In genomic region chr16:25013049-25013448, GRCh38 we compare ENCODE assay signal across 9 cellular contexts. TPM values are rescaled to one million over a fixed set of nuclear protein-coding genes. Genes with fewer than 3 reads are reported as not detected.
DNase-seq lines count a peak whose midpoint lies in the region; ATAC-seq, FAIRE-seq and TF ChIP-seq lines count a peak whose summit lies in the region.
"Had no signal": no experiment of that assay in that cellular context is flagged by ENCODE, and none has a peak within 500 bp of the region (broad histone marks: within the 10 kb centered on the region; RNA-seq: fewer than 3 reads in every experiment).

No MANE protein-coding gene starts in this region.

- H3K9ac ChIP-seq in GM12878 (ENCODE audit: control insufficient read depth, insufficient read depth, low read length) = peak overlapping the region; percentile 92

- H3K4me2 ChIP-seq in GM23338 = peak overlapping the region; percentile 82; the same call in 1 of the 2 replicates
- peak overlapping the region; percentile 78 for H3K4me2 ChIP-seq in GM12878 (ENCODE audit: control insufficient read depth, insufficient read depth)

- DNase-seq in AG04449 (ENCODE audit: low read depth, low spot score) (no peak), GM23338 (ENCODE audit: low spot score) (no peak), GM12878 (ENCODE audit: low read depth, low spot score) (no peak), caudate nucleus (lab: John Stamatoyannopoulos, UW) (no peak), left lung (no peak)
- no peak for DNase-seq in natural killer cell treated with Interleukin-12 subunit alpha and Interleukin-12 subunit beta and Interleukin-15 and Interleukin-18, amount 100 ng/mL, for 72 hours (ENCODE audit: low spot score)

- peaks cover 7% of the 10 kb centered on the region for H3K27me3 Mint-ChIP-seq in GM23338 (ENCODE audit: insufficient read depth, low read depth, poor library complexity)
- H3K27me3 Mint-ChIP-seq in natural killer cell treated with Interleukin-12 subunit alpha and Interleukin-12 subunit beta and Interleukin-15 and Interleukin-18, amount 100 ng/mL, for 72 hours = no peaks in the 10 kb centered on the region

- POLR2A ChIA-PET in AG04449 (lab: Yijun Ruan, JAX) = interaction anchor here (1.0 kb wide), 1 partner anchor 35 kb away, joined by 3 read pairs; no protein-coding TSS in a partner anchor
- POLR2A ChIA-PET in GM12878 (lab: Charles Lee) = interaction anchor here (0.7 to 1.5 kb wide), 4 partner anchors 22 to 36 kb away, joined by 4 to 8 read pairs (median 6); no protein-coding TSS in a partner anchor

- TF ChIP-seq RAD21 in GM12878 (IDR thresholded peaks at IDR 0.05; ENCODE audit: insufficient read depth, low read depth, low read length) = no peak

- in situ Hi-C loops in GM12878 (cut with MboI) = no loop called here

- H3K36me3 ChIP-seq in GM23338 (ENCODE audit: insufficient read depth) (no peaks in the 10 kb centered on the region), GM12878 (ENCODE audit: control insufficient read depth in 2 of 2, insufficient read depth in 2 of 2, low read length in 1 of 2) (peaks cover 1 to 24% of the 10 kb centered on the region in 2 experiments), left lung (no peaks in the 10 kb centered on the region)

- no peak for ATAC-seq in GM23338
- no peak for ATAC-seq in GM12878
- ATAC-seq in natural killer cell treated with Interleukin-12 subunit alpha and Interleukin-12 subunit beta and Interleukin-15 and Interleukin-18, amount 100 ng/mL, for 72 hours = no peak
- no peak for ATAC-seq in esophagus mucosa
- no peak for ATAC-seq in HG03095 (IDR thresholded peaks at IDR 0.05; ENCODE audit: unreplicated experiment)
- ATAC-seq in left lung = no peak

- peak overlapping the region; percentile 4; the same call in 1 of the 2 replicates for H3K27ac Mint-ChIP-seq in GM23338
- peak overlapping the region; percentile 79 to 94 for H3K27ac Mint-ChIP-seq in natural killer cell treated with Interleukin-12 subunit alpha and Interleukin-12 subunit beta and Interleukin-15 and Interleukin-18, amount 100 ng/mL, for 72 hours

- H3K36me3 Mint-ChIP-seq in GM23338 (ENCODE audit: low read depth) = peaks cover 11% of the 10 kb centered on the region; the same call in 2 of the 3 replicates
- no peaks in the 10 kb centered on the region for H3K36me3 Mint-ChIP-seq in natural killer cell treated with Interleukin-12 subunit alpha and Interleukin-12 subunit beta and Interleukin-15 and Interleukin-18, amount 100 ng/mL, for 72 hours

- BruUV-seq in GM12878 (replicated peaks; lab: Mats Ljungman, UMichigan) = no TSS peak

- RAD21 ChIA-PET in GM12878 (lab: Charles Lee; ENCODE audit: unreplicated experiment) = interaction anchor here (0.9 to 1.5 kb wide), 3 partner anchors 28 to 37 kb away, joined by 3 to 4 read pairs (median 3); no protein-coding TSS in a partner anchor

- H3K27me3 ChIP-seq in GM23338 (ENCODE audit: insufficient read depth) (no peaks in the 10 kb centered on the region), GM12878 (replicated peaks in 1 of 2; ENCODE audit: control insufficient read depth in 2 of 2, insufficient read depth in 2 of 2, low read length in 1 of 2) (no peaks in the 10 kb centered on the region), left lung (no peaks in the 10 kb centered on the region)
- H3K27me3 ChIP-seq: foreskin keratinocyte had no signal

- SMC1A ChIA-PET in GM12878 (lab: Charles Lee; ENCODE audit: uncharacterized antibody, unreplicated experiment) = interaction anchor here (2.4 to 12.2 kb wide), 2 partner anchors 25 to 27 kb away, joined by 7 to 161 read pairs; no protein-coding TSS in a partner anchor

- H3K27ac ChIP-seq in GM23338 (ENCODE audit: low read depth) (no peak overlapping the region), GM12878 (ENCODE audit: control insufficient read depth, insufficient read depth) (peak overlapping the region; percentile 94), caudate nucleus (ENCODE audit: low read depth, low read length) (no peak overlapping the region), left lung (peak overlapping the region in 1 of 2 donors; percentile 90)

- peaks cover 7% of the 10 kb centered on the region; the same call in 1 of the 2 replicates for H3K4me1 ChIP-seq in GM23338 (ENCODE audit: insufficient read depth)
- H3K4me1 ChIP-seq in GM12878 (ENCODE audit: control insufficient read depth, insufficient read depth, low read length) = peaks cover 45% of the 10 kb centered on the region
- H3K4me1 ChIP-seq in left lung = peaks cover 33 to 65% of the 10 kb centered on the region in 2 donors
- H3K4me1 ChIP-seq: foreskin keratinocyte had no signal

- no peak for TF ChIP-seq CTCF in AG04449 (IDR thresholded peaks at IDR 0.05; ENCODE audit: insufficient read depth, low read length, missing control alignments)
- no peak for TF ChIP-seq CTCF in GM23338 (conservative IDR thresholded peaks at IDR 0.05; ENCODE audit: low read depth in 2 of 2)
- TF ChIP-seq CTCF in GM12878 (IDR thresholded peaks at IDR 0.05 in 2 of 3, conservative IDR thresholded peaks at IDR 0.05 in 1 of 3; ENCODE audit: control insufficient read depth in 2 of 3, extremely low read depth in 1 of 3, insufficient read depth in 1 of 3, low read depth in 3 of 3, low read length in 3 of 3) = no peak
- no peak for TF ChIP-seq CTCF in left lung (IDR thresholded peaks at IDR 0.05)

- WGBS in GM12878 (ENCODE audit: insufficient coverage, insufficient replicate concordance, low lambda C conversion rate, missing lambda C conversion rate) = 81% methylated on average over 4 of the region's 4 CpGs

- no peaks in the 10 kb centered on the region; the same call in 2 of the 3 replicates for H3K9me3 Mint-ChIP-seq in GM23338
- H3K9me3 Mint-ChIP-seq in natural killer cell treated with Interleukin-12 subunit alpha and Interleukin-12 subunit beta and Interleukin-15 and Interleukin-18, amount 100 ng/mL, for 72 hours = no peaks in the 10 kb centered on the region

- H2AFZ ChIP-seq in GM23338 (no peak overlapping the region), GM12878 (ENCODE audit: control insufficient read depth, low read depth, low read length) (no peak overlapping the region)

- H3K9me3 ChIP-seq in GM12878 (replicated peaks; ENCODE audit: control insufficient read depth, insufficient read depth, low read length) (no peaks in the 10 kb centered on the region), left lung (no peaks in the 10 kb centered on the region)

- H3K4me3 ChIP-seq in AG04449 (ENCODE audit: low read depth, low read length) (peak overlapping the region; percentile 93), GM23338 (no peak overlapping the region), GM12878 (peak overlapping the region; percentile 98), left lung (peak overlapping the region in 1 of 2 donors; percentile 86)

- H4K20me1 ChIP-seq in GM23338 (replicated peaks; ENCODE audit: insufficient read depth) = peaks cover 25% of the 10 kb centered on the region
- peaks cover 4% of the 10 kb centered on the region for H4K20me1 ChIP-seq in GM12878 (ENCODE audit: control insufficient read depth, insufficient read depth)

- TF ChIP-seq POLR2A in GM12878 (IDR thresholded peaks at IDR 0.05; ENCODE audit: low read depth, low read length) = no peak

- CTCF ChIA-PET in AG04449 (lab: Yijun Ruan, JAX) (interaction anchor here (0.6 kb wide), 1 partner anchor 19 kb away, joined by 3 read pairs; no protein-coding TSS in a partner anchor), GM12878 (lab: Yijun Ruan, JAX) (interaction anchor here (1.1 kb wide), 1 partner anchor 38 kb away, joined by 3 read pairs; no protein-coding TSS in a partner anchor)

- H3K4me3 Mint-ChIP-seq in GM23338 = peak overlapping the region; percentile 42
- peak overlapping the region; percentile 63 for H3K4me3 Mint-ChIP-seq in natural killer cell treated with Interleukin-12 subunit alpha and Interleukin-12 subunit beta and Interleukin-15 and Interleukin-18, amount 100 ng/mL, for 72 hours

- no peak for FAIRE-seq in GM12878 (lab: Jason Lieb, UNC)

- H3K4me1 Mint-ChIP-seq in GM23338 = peaks cover 15% of the 10 kb centered on the region
- H3K4me1 Mint-ChIP-seq in natural killer cell treated with Interleukin-12 subunit alpha and Interleukin-12 subunit beta and Interleukin-15 and Interleukin-18, amount 100 ng/mL, for 72 hours (ENCODE audit: low read depth in 2 of 2) = peaks cover 64 to 67% of the 10 kb centered on the region in 2 donors

- H3F3A ChIP-seq in GM23338 (replicated peaks; ENCODE audit: low read depth) = 0 out of 2 replicates have a peak, but pooled peaks cover 5% of the 10 kb centered on the region

- intact Hi-C loops in GM12878 (cut with micrococcal nuclease; ENCODE audit: unreplicated experiment) (no loop called here), left lung (cut with DNase I) (no loop called here)

- H3K79me2 ChIP-seq in GM23338 (replicated peaks; ENCODE audit: insufficient read depth) (peaks cover 66% of the 10 kb centered on the region), GM12878 (ENCODE audit: control insufficient read depth, insufficient read depth, low read length) (peaks cover 93% of the 10 kb centered on the region)

- no peaks in the 10 kb centered on the region for H3K9me2 ChIP-seq in GM23338 (ENCODE audit: insufficient read depth)

- TF ChIP-seq EP300 in GM12878 (IDR thresholded peaks at IDR 0.05; ENCODE audit: borderline replicate concordance in 1 of 2, control insufficient read depth in 1 of 2, low read depth in 2 of 2, low read length in 2 of 2) = no peak

TF ChIP-seq in GM23338, 12 proteins besides CTCF, POLR2A, EP300 and RAD21 (continues in another document):
- no peak for TF ChIP-seq ZNF114 (CRISPR knock-in tag; IDR thresholded peaks at IDR 0.05)

RNA-seq across cellular contexts. Expression of gene ARHGAP17, which starts 2.1 kb away (rescaled TPM):
- 59.0 and 85.5 TPM in 2 replicates for total RNA-seq in GM23338 (2014; rRNA removed; shearing (Covaris generic))
- polyA plus RNA-seq in GM23338 (2016; fragmentation: Nextera tagmentation; extraction: Ambion mirVana) (40.0 and 40.6 TPM in 2 replicates), GM12878 (2011; rRNA removed) (71.1 and 75.0 TPM in 2 replicates), GM12878 (2014; fragmentation: Illumina TruSeq; extraction: Trizol) (150 and 173 TPM in 2 replicates), GM12878 (2014; fragmentation: Nextera tagmentation; extraction: Ambion mirVana) (10 to 100 TPM; 31.4 to 49.9 TPM), GM12878 (2014; rRNA removed) (63.7 and 73.8 TPM in 2 replicates), GM12878 (2016; fragmentation: Nextera tagmentation; extraction: Ambion mirVana) (100 to 1,000 TPM; 118 to 123 TPM)
- 627 and 659 TPM in 2 replicates for total RNA-seq in GM12878 (2013; cell fraction: nucleolus; rRNA removed)
- total RNA-seq in GM12878 (2014; rRNA removed) (47.7 and 55.1 TPM in 2 replicates), GM12878 (2014; rRNA removed; fragmentation: Illumina TruSeq; extraction: Trizol) (45.4 and 48.3 TPM in 2 replicates), GM12878 (2021) (181 and 199 TPM in 2 replicates), esophagus mucosa (33.0 TPM), left lung (10 to 100 TPM; 58.3 to 86.0 TPM)
- 127 TPM for polyA plus RNA-seq in GM12878 (2011; ENCODE audit: low read depth)
- polyA plus RNA-seq in GM12878 (2011; cell fraction: cytosol; rRNA removed) = 82.6 and 128 TPM in 2 replicates
- 239 and 261 TPM in 2 replicates for polyA plus RNA-seq in GM12878 (2011; cell fraction: nucleus; rRNA removed)
- 118 and 141 TPM in 2 replicates for polyA plus RNA-seq in GM12878 (2012)
- 174 and 187 TPM in 2 replicates for polyA minus RNA-seq in GM12878 (2011; rRNA and poly(A)+ RNA removed)
- 84.1 and 85.0 TPM in 2 replicates for polyA minus RNA-seq in GM12878 (2011; cell fraction: cytosol; rRNA and poly(A)+ RNA removed)
- polyA minus RNA-seq in GM12878 (2011; cell fraction: nucleus; rRNA and poly(A)+ RNA removed) = 138 and 190 TPM in 2 replicates
- total RNA-seq in natural killer cell treated with Interleukin-12 subunit alpha and Interleukin-12 subunit beta and Interleukin-15 and Interleukin-18, amount 100 ng/mL, for 72 hours = 10 to 100 TPM; 67.2 to 83.5 TPM
